Comparison of ENCODE assay signal across 18 cellular contexts in the genomic region with DNA sequence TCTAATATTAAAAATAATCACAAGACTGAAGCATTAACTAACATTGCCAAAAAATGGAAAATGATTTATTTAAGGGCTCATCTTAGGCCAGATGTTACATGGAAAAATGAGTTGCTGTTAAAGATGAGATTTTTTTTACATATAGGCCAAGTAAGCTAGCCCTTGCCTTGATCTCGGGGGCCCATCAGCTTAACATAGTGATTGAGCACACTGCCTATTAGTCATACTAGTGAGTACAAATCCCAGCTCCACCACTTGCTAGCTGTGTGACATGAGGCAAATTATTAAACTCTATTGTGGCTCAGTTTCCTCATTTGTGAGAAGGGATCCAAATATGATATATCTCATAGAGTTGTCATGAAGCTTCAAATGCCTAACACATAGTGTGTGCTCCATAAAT.
DNase-seq lines count a peak whose midpoint lies in the region; ATAC-seq, FAIRE-seq and TF ChIP-seq lines count a peak whose summit lies in the region.
"Had no signal": no experiment of that assay in that cellular context is flagged by ENCODE, and none has a peak within 500 bp of the region (broad histone marks: within the 10 kb centered on the region; RNA-seq: fewer than 3 reads in every experiment).

No MANE protein-coding gene starts in this region.

- H3K9ac ChIP-seq in GM23248: no peak overlapping the region
- no peak overlapping the region for H3K9ac ChIP-seq in endothelial cell of umbilical vein (replicated peaks; ENCODE audit: extremely low read depth, insufficient read depth, low read length)

- H3K9me1 ChIP-seq in endothelial cell of umbilical vein (replicated peaks; ENCODE audit: control insufficient read depth, extremely low read depth, insufficient read depth, low read length): no peaks in the 10 kb centered on the region

- DNase-seq in GM23248: peak; percentile 15
- peak; percentile 5 for DNase-seq in NCI-H69 (lab: John Stamatoyannopoulos, UW)
- peak; percentile 59 for DNase-seq in endothelial cell of umbilical vein (ENCODE audit: low read depth, low spot score)
- peak; percentile 26 for DNase-seq in skeletal muscle cell (ENCODE audit: low read depth)
- no peak for DNase-seq in CD4-positive, alpha-beta memory T cell
- no peak for DNase-seq in natural killer cell treated with Interleukin-12 subunit alpha and Interleukin-12 subunit beta and Interleukin-15 and Interleukin-18, amount 100 ng/mL, for 72 hours (ENCODE audit: low spot score)
- DNase-seq in mesenteric fat pad (ENCODE audit: low spot score): no peak
- DNase-seq: CD4-positive, CD25-positive, alpha-beta regulatory T cell; DMS53; KBM-7; MG63; NCI-H1105; NCI-H187; OCI-M1; SJCRH30 had no signal

- no peak overlapping the region for H3K4me3 Mint-ChIP-seq in CD4-positive, alpha-beta memory T cell
- H3K4me3 Mint-ChIP-seq in natural killer cell treated with Interleukin-12 subunit alpha and Interleukin-12 subunit beta and Interleukin-15 and Interleukin-18, amount 100 ng/mL, for 72 hours: no peak overlapping the region
- H3K4me3 Mint-ChIP-seq: CD4-positive, CD25-positive, alpha-beta regulatory T cell had no signal

- POLR2A ChIA-PET in endothelial cell of umbilical vein (lab: Charles Lee): no interaction called here
- POLR2A ChIA-PET in CD4-positive, alpha-beta memory T cell (lab: Charles Lee; ENCODE audit: partially characterized antibody): no interaction called here

- peaks cover 20 to 34% (median 27%) of the 10 kb centered on the region in 4 donors for H3K4me1 Mint-ChIP-seq in CD4-positive, alpha-beta memory T cell
- peaks cover 18 to 35% of the 10 kb centered on the region in 2 donors for H3K4me1 Mint-ChIP-seq in natural killer cell treated with Interleukin-12 subunit alpha and Interleukin-12 subunit beta and Interleukin-15 and Interleukin-18, amount 100 ng/mL, for 72 hours (ENCODE audit: low read depth in 2 of 2)

- no peak overlapping the region for H3K27ac ChIP-seq in GM23248
- H3K27ac ChIP-seq in endothelial cell of umbilical vein (ENCODE audit: insufficient read depth, low read depth, low read length): peak overlapping the region; percentile 10
- H3K27ac ChIP-seq in CD4-positive, alpha-beta memory T cell (ENCODE audit: low read depth, low read length): no peak overlapping the region
- H3K27ac ChIP-seq: RWPE1, SJCRH30 had no signal

- no peak overlapping the region for H3K4me2 ChIP-seq in GM23248 (ENCODE audit: unreplicated experiment)
- no peak overlapping the region for H3K4me2 ChIP-seq in endothelial cell of umbilical vein (ENCODE audit: insufficient read depth, low read length)

- peak; percentile 35 for FAIRE-seq in endothelial cell of umbilical vein (lab: Jason Lieb, UNC)
- FAIRE-seq: GM12878 had no signal

- H4K20me1 ChIP-seq in GM23248 (ENCODE audit: insufficient read depth) (no peaks in the 10 kb centered on the region), endothelial cell of umbilical vein (replicated peaks; ENCODE audit: control insufficient read depth, extremely low read depth, insufficient read depth, low read length) (no peaks in the 10 kb centered on the region)

- no peak for TF ChIP-seq POLR2A in endothelial cell of umbilical vein (IDR thresholded peaks at IDR 0.05; ENCODE audit: low read depth, low read length)

- TF ChIP-seq CTCF in endothelial cell of umbilical vein (IDR thresholded peaks at IDR 0.05; ENCODE audit: extremely low read depth in 1 of 2, insufficient read depth in 1 of 2, low read depth in 1 of 2, low read length in 2 of 2): no peak

- H3K4me1 ChIP-seq in GM23248 (ENCODE audit: insufficient read depth) (peaks cover 29% of the 10 kb centered on the region), endothelial cell of umbilical vein (ENCODE audit: control insufficient read depth, extremely low read depth, insufficient read depth, low read length) (peaks cover 63% of the 10 kb centered on the region)
- peaks cover 30% of the 10 kb centered on the region for H3K4me1 ChIP-seq in CD4-positive, alpha-beta memory T cell (ENCODE audit: insufficient read depth, low read length)

- no peaks in the 10 kb centered on the region for H3K36me3 ChIP-seq in GM23248 (ENCODE audit: low read depth)
- H3K36me3 ChIP-seq in endothelial cell of umbilical vein (ENCODE audit: control insufficient read depth in 2 of 2, extremely low read depth in 1 of 2, insufficient read depth in 2 of 2, low read length in 2 of 2): no peaks in the 10 kb centered on the region
- no peaks in the 10 kb centered on the region for H3K36me3 ChIP-seq in CD4-positive, alpha-beta memory T cell (ENCODE audit: insufficient read depth, low read length)
- H3K36me3 ChIP-seq: MG63, SJCRH30 had no signal

- intact Hi-C loops in endothelial cell of umbilical vein (cut with micrococcal nuclease): no loop called here
- intact Hi-C loops in CD4-positive, alpha-beta memory T cell (cut with micrococcal nuclease): no loop called here

- H3K9me3 ChIP-seq in GM23248 (ENCODE audit: low read depth): no peaks in the 10 kb centered on the region
- no peaks in the 10 kb centered on the region for H3K9me3 ChIP-seq in endothelial cell of umbilical vein (replicated peaks; ENCODE audit: control insufficient read depth, insufficient read depth, low read length)
- H3K9me3 ChIP-seq in CD4-positive, alpha-beta memory T cell (ENCODE audit: control insufficient read depth in 1 of 2, low read length in 2 of 2): no peaks in the 10 kb centered on the region
- H3K9me3 ChIP-seq: MG63, SJCRH30 had no signal

- peaks cover 28% of the 10 kb centered on the region for H3F3A ChIP-seq in GM23248 (ENCODE audit: insufficient read depth)

- CTCF ChIA-PET in endothelial cell of umbilical vein (lab: Charles Lee): interaction anchor here (1.2 to 1.5 kb wide), 3 partner anchors 16 to 83 kb away, joined by 3 to 4 read pairs (median 4); no protein-coding TSS in a partner anchor
- CTCF ChIA-PET in CD4-positive, alpha-beta memory T cell (lab: Charles Lee; ENCODE audit: partially characterized antibody): no interaction called here

- no peaks in the 10 kb centered on the region for H3K36me3 Mint-ChIP-seq in CD4-positive, alpha-beta memory T cell
- H3K36me3 Mint-ChIP-seq in natural killer cell treated with Interleukin-12 subunit alpha and Interleukin-12 subunit beta and Interleukin-15 and Interleukin-18, amount 100 ng/mL, for 72 hours: peaks cover 5% of the 10 kb centered on the region
- H3K36me3 Mint-ChIP-seq: CD4-positive, CD25-positive, alpha-beta regulatory T cell had no signal

- dilution Hi-C loops in endothelial cell of umbilical vein (cut with MboI; ENCODE audit: extremely low pct_ligation_motif_present, low sequenced_read_pairs): no loop called here

- no peak overlapping the region for H3K27ac Mint-ChIP-seq in CD4-positive, alpha-beta memory T cell
- no peak overlapping the region for H3K27ac Mint-ChIP-seq in natural killer cell treated with Interleukin-12 subunit alpha and Interleukin-12 subunit beta and Interleukin-15 and Interleukin-18, amount 100 ng/mL, for 72 hours
- H3K27ac Mint-ChIP-seq: CD4-positive, CD25-positive, alpha-beta regulatory T cell had no signal

- in situ Hi-C loops in GM23248 (cut with MboI): no loop called here

- H3K9me2 ChIP-seq in GM23248 (ENCODE audit: insufficient read depth): no peaks in the 10 kb centered on the region

- no peaks in the 10 kb centered on the region for H3K27me3 Mint-ChIP-seq in CD4-positive, alpha-beta memory T cell
- no peaks in the 10 kb centered on the region for H3K27me3 Mint-ChIP-seq in natural killer cell treated with Interleukin-12 subunit alpha and Interleukin-12 subunit beta and Interleukin-15 and Interleukin-18, amount 100 ng/mL, for 72 hours
- H3K27me3 Mint-ChIP-seq: CD4-positive, CD25-positive, alpha-beta regulatory T cell had no signal

- no peaks in the 10 kb centered on the region for H3K27me3 ChIP-seq in GM23248 (replicated peaks; ENCODE audit: insufficient read depth)
- H3K27me3 ChIP-seq in endothelial cell of umbilical vein (ENCODE audit: control insufficient read depth in 2 of 2, insufficient read depth in 2 of 2, low read length in 2 of 2): no peaks in the 10 kb centered on the region
- H3K27me3 ChIP-seq in CD4-positive, alpha-beta memory T cell (ENCODE audit: insufficient read depth, low read length): no peaks in the 10 kb centered on the region
- H3K27me3 ChIP-seq: MG63, SJCRH30 had no signal

- BruUV-seq in endothelial cell of umbilical vein (replicated peaks; lab: Mats Ljungman, UMichigan): no TSS peak

- H2AFZ ChIP-seq in GM23248: no peak overlapping the region
- H2AFZ ChIP-seq in endothelial cell of umbilical vein (ENCODE audit: low read depth, low read length): no peak overlapping the region

- H3K4me3 ChIP-seq in GM23248 (no peak overlapping the region), endothelial cell of umbilical vein (replicated peaks in 1 of 3; ENCODE audit: insufficient read depth in 1 of 3, low read depth in 1 of 3, low read length in 3 of 3) (no peak overlapping the region), skeletal muscle cell (ENCODE audit: low read depth, low read length) (no peak overlapping the region)
- no peak overlapping the region for H3K4me3 ChIP-seq in CD4-positive, alpha-beta memory T cell (ENCODE audit: low read length in 2 of 2)
- H3K4me3 ChIP-seq: GM12878, MG63, SJCRH30 had no signal

- H3K9me3 Mint-ChIP-seq in CD4-positive, alpha-beta memory T cell: no peaks in the 10 kb centered on the region
- peaks cover 5% of the 10 kb centered on the region for H3K9me3 Mint-ChIP-seq in natural killer cell treated with Interleukin-12 subunit alpha and Interleukin-12 subunit beta and Interleukin-15 and Interleukin-18, amount 100 ng/mL, for 72 hours

- ATAC-seq in natural killer cell treated with Interleukin-12 subunit alpha and Interleukin-12 subunit beta and Interleukin-15 and Interleukin-18, amount 100 ng/mL, for 72 hours: no peak
- ATAC-seq: GM12878, HCT116 had no signal

- H3K79me2 ChIP-seq in GM23248 (ENCODE audit: insufficient read depth) (no peaks in the 10 kb centered on the region), endothelial cell of umbilical vein (ENCODE audit: control insufficient read depth, insufficient read depth, low read length) (no peaks in the 10 kb centered on the region)

- WGBS in GM23248 (ENCODE audit: low coverage in 1 of 2, low lambda C conversion rate in 2 of 2, missing lambda C conversion rate in 2 of 2), 2 experiments: 29 to 31% methylated on average over 1 of the region's 1 CpG

TF ChIP-seq in endothelial cell of umbilical vein, 7 proteins besides CTCF, POLR2A, EP300 and RAD21 (continues in another document):
- TF ChIP-seq JUN (IDR thresholded peaks at IDR 0.05; ENCODE audit: borderline replicate concordance, insufficient read depth, insufficient read length, low read depth) (no peak), POLR2AphosphoS5 (IDR thresholded peaks at IDR 0.05; ENCODE audit: insufficient read depth, low read depth, low read length) (no peak), EZH2 (IDR thresholded peaks at IDR 0.05; ENCODE audit: borderline replicate concordance, low read depth, low read length, severe bottlenecking) (no peak), FOS (IDR thresholded peaks at IDR 0.05; ENCODE audit: borderline replicate concordance, insufficient read depth, low read length) (peak; percentile 18), MYC (IDR thresholded peaks at IDR 0.05; ENCODE audit: low read depth, low read length) (no peak)
- TF ChIP-seq, protein P1, sequence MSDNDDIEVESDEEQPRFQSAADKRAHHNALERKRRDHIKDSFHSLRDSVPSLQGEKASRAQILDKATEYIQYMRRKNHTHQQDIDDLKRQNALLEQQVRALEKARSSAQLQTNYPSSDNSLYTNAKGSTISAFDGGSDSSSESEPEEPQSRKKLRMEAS (IDR thresholded peaks at IDR 0.05; ENCODE audit: insufficient read depth, insufficient read length): no peak

Comparison
In these comparisons a context has a peak if more than half of its experiments do, and no peak if none do; other contexts are left out.
1. DNase-seq: peak in GM23248 (single experiment), NCI-H69 (single experiment), endothelial cell of umbilical vein (single experiment) and skeletal muscle cell (single experiment); none in CD4-positive, alpha-beta memory T cell (0 of 5), natural killer cell treated with Interleukin-12 subunit alpha and Interleukin-12 subunit beta and Interleukin-15 and Interleukin-18, amount 100 ng/mL, for 72 hours (single experiment) and mesenteric fat pad (single experiment).